In the genomic region with DNA sequence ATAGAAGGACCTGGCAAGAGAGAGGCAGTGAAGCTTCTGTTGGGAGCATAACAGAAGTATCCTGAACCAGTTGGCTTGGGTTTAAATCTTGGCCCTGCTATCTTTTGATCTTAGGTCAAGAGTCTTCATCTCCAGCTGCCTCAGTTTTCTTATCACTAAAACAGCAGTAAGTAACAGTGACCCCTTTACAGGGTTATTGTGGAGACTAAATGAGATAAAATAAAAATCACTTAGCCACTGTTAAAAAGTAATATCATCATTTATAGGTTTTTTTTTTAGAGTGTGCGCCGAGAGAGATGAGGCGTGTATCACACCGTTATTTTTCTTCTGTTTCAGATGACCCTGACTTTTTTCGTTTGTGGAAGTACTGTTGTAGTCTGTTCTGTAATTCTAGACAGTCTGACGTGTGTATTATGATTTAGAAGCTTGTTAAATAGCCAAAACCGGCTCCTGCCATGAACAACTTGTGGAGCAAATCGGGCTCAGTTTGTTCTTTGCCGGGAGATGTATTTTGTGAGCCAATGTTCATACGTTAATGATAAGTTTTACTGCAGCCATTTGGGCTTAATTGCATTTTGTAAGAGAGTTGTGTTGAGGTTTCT, we compare ENCODE assay signal across 8 cellular contexts. TPM values are rescaled to one million over a fixed set of nuclear protein-coding genes. Genes with fewer than 3 reads are reported as not detected.
DNase-seq lines count a peak whose midpoint lies in the region; ATAC-seq and TF ChIP-seq lines count a peak whose summit lies in the region.

No MANE protein-coding gene starts in this region.

- H3K4me2 ChIP-seq in fibroblast of lung (ENCODE audit: extremely low read depth, insufficient read depth, low read length): peak overlapping the region; percentile 93

- TF ChIP-seq CTCF in fibroblast of lung (conservative IDR thresholded peaks at IDR 0.05 in 1 of 2, IDR thresholded peaks at IDR 0.05 in 1 of 2; ENCODE audit: low read depth in 1 of 2, low read length in 2 of 2): no peak
- no peak for TF ChIP-seq CTCF in prostate gland (IDR thresholded peaks at IDR 0.05)

- peak overlapping the region; percentile 64 for H3K9ac ChIP-seq in fibroblast of lung (ENCODE audit: insufficient read depth, low read length)

- peak overlapping the region; percentile 85 for H3K4me3 ChIP-seq in GM08714 (ENCODE audit: low read length)
- H3K4me3 ChIP-seq in SJSA1: peak overlapping the region; percentile 66
- H3K4me3 ChIP-seq in fibroblast of lung (replicated peaks in 1 of 4; ENCODE audit: control extremely low read depth in 1 of 4, insufficient read depth in 1 of 4, low read depth in 3 of 4, low read length in 4 of 4): peak overlapping the region; percentile 83 to 98 (median 92)
- peak overlapping the region; percentile 66 to 68 for H3K4me3 ChIP-seq in prostate gland

- TF ChIP-seq POLR2A in prostate gland (IDR thresholded peaks at IDR 0.05): no peak

- no peaks in the 10 kb centered on the region for H3K27me3 ChIP-seq in SJSA1 (replicated peaks)
- H3K27me3 ChIP-seq in fibroblast of lung (ENCODE audit: control insufficient read depth, insufficient read depth, low read length): no peaks in the 10 kb centered on the region
- H3K27me3 ChIP-seq in prostate gland (replicated peaks; ENCODE audit: insufficient read depth): no peaks in the 10 kb centered on the region

- 5% methylated on average over 10 of the region's 10 CpGs for WGBS in prostate gland

- DNase-seq in SJSA1 (ENCODE audit: low read depth in 1 of 2, low spot score in 2 of 2) (no peak), fibroblast of lung (ENCODE audit: low read depth in 2 of 2) (peak in 1 of 2 donors; percentile 35), prostate gland (ENCODE audit: low spot score) (no peak), inferior parietal cortex (ENCODE audit: extremely low spot score) (no peak), D341Med (ENCODE audit: low spot score) (no peak), DMS53 treated with DMSO at 0.1 percent for 48 hours (lab: John Stamatoyannopoulos, UW; ENCODE audit: unreplicated experiment) (no peak)

- H4K20me1 ChIP-seq in fibroblast of lung (ENCODE audit: control insufficient read depth, extremely low read depth, insufficient read depth, low read length): no peaks in the 10 kb centered on the region

- H3K9me3 ChIP-seq in SJSA1 (replicated peaks) (no peaks in the 10 kb centered on the region), fibroblast of lung (ENCODE audit: control insufficient read depth, insufficient read depth, low read depth, low read length) (no peaks in the 10 kb centered on the region), prostate gland (no peaks in the 10 kb centered on the region)

- no peak overlapping the region for H2AFZ ChIP-seq in fibroblast of lung (ENCODE audit: low read length)

- intact Hi-C loops in prostate gland (cut with DNase I): no loop called here

- peaks cover 52% of the 10 kb centered on the region for H3K36me3 ChIP-seq in SJSA1
- peaks cover 3% of the 10 kb centered on the region for H3K36me3 ChIP-seq in fibroblast of lung (ENCODE audit: control insufficient read depth, insufficient read depth, low read length)
- H3K36me3 ChIP-seq in prostate gland: no peaks in the 10 kb centered on the region

- H3K27ac ChIP-seq in SJSA1 (peak overlapping the region; percentile 83; the same call in 1 of the 2 replicates), fibroblast of lung (ENCODE audit: insufficient read depth, low read length) (peak overlapping the region; percentile 98), prostate gland (peak overlapping the region; percentile 98)

- peaks cover 54% of the 10 kb centered on the region for H3K79me2 ChIP-seq in fibroblast of lung (ENCODE audit: control insufficient read depth, insufficient read depth, low read length)

- no peak for ATAC-seq in HG03039 (IDR thresholded peaks at IDR 0.05; ENCODE audit: unreplicated experiment)

- H3K4me1 ChIP-seq in SJSA1 (replicated peaks) (peaks cover 3% of the 10 kb centered on the region), fibroblast of lung (ENCODE audit: control insufficient read depth, extremely low read depth, insufficient read depth, low read length) (peaks cover 3% of the 10 kb centered on the region), prostate gland (replicated peaks) (peaks cover 11% of the 10 kb centered on the region)

RNA-seq across cellular contexts. Expression of a gene that starts 1.2 kb away (rescaled TPM):
- 61.6 and 66.1 TPM in 2 replicates for total RNA-seq in SJSA1 (2014; rRNA removed; shearing (Covaris generic))
- total RNA-seq in fibroblast of lung (67.5 and 92.5 TPM in 2 replicates), prostate gland (100 to 1,000 TPM; 100 to 123 TPM)
- 96.4 and 97.5 TPM in 2 replicates for polyA plus RNA-seq in fibroblast of lung
- 69.5 and 80.1 TPM in 2 replicates for polyA plus RNA-seq in fibroblast of lung (2012)
- 46.3 and 51.7 TPM in 2 replicates for polyA minus RNA-seq in fibroblast of lung (ENCODE audit: low replicate concordance)
